ENCODE assay signal across 14 cellular contexts in the genomic region with DNA sequence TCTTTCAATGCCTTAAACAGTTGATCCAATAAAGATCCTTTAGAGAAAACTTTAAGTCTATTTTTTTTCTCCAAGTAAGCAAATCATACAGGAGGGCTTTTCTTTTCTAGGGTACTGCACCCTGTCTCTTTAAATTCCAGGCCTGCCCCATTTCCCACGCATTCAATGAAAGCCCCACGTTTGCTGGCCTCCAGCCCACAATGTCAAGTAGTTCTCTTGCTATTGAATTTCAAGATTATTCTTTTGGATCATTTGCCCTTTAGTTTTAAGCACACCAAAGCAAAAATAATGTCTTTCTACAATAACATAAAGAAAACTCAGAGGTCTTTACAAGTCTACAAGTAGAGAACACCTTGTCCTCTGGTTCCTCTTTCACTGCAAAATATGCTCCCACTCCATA. TPM values are rescaled to one million over a fixed set of nuclear protein-coding genes. Genes with fewer than 3 reads are reported as not detected.
DNase-seq lines count a peak whose midpoint lies in the region; ATAC-seq and TF ChIP-seq lines count a peak whose summit lies in the region.
"Had no signal": no experiment of that assay in that cellular context is flagged by ENCODE, and none has a peak within 500 bp of the region (broad histone marks: within the 10 kb centered on the region; RNA-seq: fewer than 3 reads in every experiment).

No MANE protein-coding gene starts in this region.

- intact Hi-C loops in Right ventricle myocardium inferior (cut with DNase I) (no loop called here), cardiac septum (cut with DNase I) (no loop called here), left ventricle myocardium superior (cut with micrococcal nuclease) (loop anchor here (10.0 kb wide), 1 partner anchor 52 kb away; no protein-coding TSS in a partner anchor)

- ATAC-seq in Right ventricle myocardium inferior (no peak), left ventricle myocardium superior (peak; percentile 32), HG02642 (IDR thresholded peaks at IDR 0.05; ENCODE audit: poor library complexity, unreplicated experiment) (no peak), HG02970 (IDR thresholded peaks at IDR 0.05; ENCODE audit: low FRiP score, unreplicated experiment) (no peak)
- ATAC-seq: foreskin keratinocyte had no signal

- H3K27me3 Mint-ChIP-seq in type B pancreatic cell: no peaks in the 10 kb centered on the region

- no peaks in the 10 kb centered on the region for H3K36me3 Mint-ChIP-seq in type B pancreatic cell

- TF ChIP-seq CTCF in type B pancreatic cell (conservative IDR thresholded peaks at IDR 0.05): no peak

- H3K4me1 Mint-ChIP-seq in type B pancreatic cell (ENCODE audit: unreplicated experiment): peaks cover 50% of the 10 kb centered on the region

- peak overlapping the region; percentile 15 for H3K4me3 Mint-ChIP-seq in type B pancreatic cell

- DNase-seq in Right ventricle myocardium inferior (ENCODE audit: missing footprints) (peak; percentile 60), cardiac septum (ENCODE audit: low spot score) (no peak), NCI-H69 (lab: John Stamatoyannopoulos, UW) (peak; percentile 65), left ventricle myocardium superior (peak; percentile 51), type B pancreatic cell (ENCODE audit: extremely low spot score, unreplicated experiment) (no peak), ACHN (no peak)
- DNase-seq: activated gamma-delta T cell treated with Interleukin-2 at 50 U/mL for 16 hours; cortex of kidney; foreskin keratinocyte; GF-D8; SIG-M5; stimulated activated CD4-positive, alpha-beta T cell treated with anti-CD3 and anti-CD28 coated beads, Interleukin-2, amount 100 ng/mL, for 48 hours had no signal

- no peak overlapping the region for H3K27ac Mint-ChIP-seq in type B pancreatic cell

- in situ Hi-C loops in ACHN (cut with HindIII; ENCODE audit: low pct_ligation_motif_present, low pct_unique_long_range_greater_than_20kb, low sequenced_read_pairs): no loop called here

- H3K9me3 Mint-ChIP-seq in type B pancreatic cell: no peaks in the 10 kb centered on the region

RNA-seq across cellular contexts. Expression of gene MLLT3, which starts 15.7 kb away (rescaled TPM):
- total RNA-seq in Right ventricle myocardium inferior (14.6 TPM), cardiac septum (13.3 TPM), left ventricle myocardium superior (15.4 TPM), type B pancreatic cell (ENCODE audit: low replicate concordance) (44.2 and 50.0 TPM in 2 replicates)

Comparison
In these comparisons a context has a peak if more than half of its experiments do, and no peak if none do; other contexts are left out.
1. DNase-seq: peak in Right ventricle myocardium inferior (single experiment), NCI-H69 (single experiment) and left ventricle myocardium superior (single experiment); none in cardiac septum (single experiment), type B pancreatic cell (single experiment) and ACHN (single experiment).